Comparison of ENCODE assay signal across 16 cellular contexts in genomic region chr2:69994166-69994565, GRCh38.
"Had no signal": no experiment of that assay in that cellular context is flagged by ENCODE, and none has a peak within 500 bp of the region (broad histone marks: within the 10 kb centered on the region; RNA-seq: fewer than 3 reads in every experiment).

No MANE protein-coding gene starts in this region.

- H3K9me3 ChIP-seq: left lung, spleen, thyroid gland had no signal

- H3K27me3 ChIP-seq: left lung, spleen, thyroid gland had no signal

- DNase-seq: activated CD4-positive, alpha-beta T cell treated with anti-CD3 and anti-CD28 coated beads, Interleukin-2, amount 10 ng/mL, durations not matched to agents 7 days and 5 days; activated CD4-positive, CD25-positive, alpha-beta regulatory T cell treated with anti-CD3 and anti-CD28 coated beads, Interleukin-2, amount 50 U/mL, for 72 hours; activated CD8-positive, alpha-beta T cell treated with anti-CD3 and anti-CD28 coated beads for 36 hours; activated gamma-delta T cell; activated T-cell treated with anti-CD3 and anti-CD28 coated beads, Interleukin-2, amount 50 U/mL, for 72 hours; immature natural killer cell; kidney glomerular epithelial cell; left lung; naive thymus-derived CD4-positive, alpha-beta T cell; spleen; stimulated activated CD4-positive, alpha-beta T cell treated with anti-CD3 and anti-CD28 coated beads, Interleukin-4, amount 100 ng/mL, for 24 hours; stimulated activated naive CD4-positive, alpha-beta T cell treated with Interleukin-2 at 50 U/mL for 16 hours had no signal

- H3K4me3 ChIP-seq: left lung, lung, spleen, thyroid gland had no signal

- H3K36me3 ChIP-seq: thyroid gland had no signal

- H3K27ac ChIP-seq: epithelial cell of prostate, left lung, spleen, thyroid gland, VCaP had no signal
